24 cellular contexts compared by ENCODE assay signal in genomic region chr20:4524307-4524706, GRCh38.
A peak's percentile ranks its signal among the peaks of the same experiment; 100 is the strongest.
DNase-seq lines count a peak whose midpoint lies in the region; ATAC-seq, FAIRE-seq and TF ChIP-seq lines count a peak whose summit lies in the region.
"Had no signal": no experiment of that assay in that cellular context is flagged by ENCODE, and none has a peak within 500 bp of the region (broad histone marks: within the 10 kb centered on the region; RNA-seq: fewer than 3 reads in every experiment).

No MANE protein-coding gene starts in this region.

- H3K4me2 ChIP-seq in A549, result no peak overlapping the region
- no peak overlapping the region for H3K4me2 ChIP-seq in PC-9
- H3K4me2 ChIP-seq: BLaER1 treated with 17β-estradiol and CSF1 and Interleukin-3, amounts not matched to agents 10 nM and 100 nM had no signal

- intact Hi-C loops in PC-9 (cut with micrococcal nuclease; ENCODE audit: unreplicated experiment), result no loop called here

- peak; percentile 45 to 68; a peak in 2 of 6 replicates for ATAC-seq in A549
- no peak for ATAC-seq in GM18517 (IDR thresholded peaks at IDR 0.05; ENCODE audit: unreplicated experiment)
- no peak for ATAC-seq in HG02571 (IDR thresholded peaks at IDR 0.05; ENCODE audit: unreplicated experiment)

- no peak for TF ChIP-seq RAD21 in A549 (conservative IDR thresholded peaks at IDR 0.05 in 1 of 2, IDR thresholded peaks at IDR 0.05 in 1 of 2)

- no peaks in the 10 kb centered on the region for H3K27me3 ChIP-seq in AG04450 (ENCODE audit: control insufficient read depth, insufficient read depth, low read length)
- no peaks in the 10 kb centered on the region for H3K27me3 ChIP-seq in PC-9 (ENCODE audit: insufficient read depth, low read depth)
- no peaks in the 10 kb centered on the region for H3K27me3 ChIP-seq in endodermal cell (ENCODE audit: control insufficient read depth, insufficient read depth, low read length, poor library complexity, severe bottlenecking)
- H3K27me3 ChIP-seq in right atrium auricular region, result no peaks in the 10 kb centered on the region
- H3K27me3 ChIP-seq: BE2C; BLaER1 treated with 17β-estradiol and CSF1 and Interleukin-3, amounts not matched to agents 10 nM and 100 nM had no signal

- no peaks in the 10 kb centered on the region for H3F3A ChIP-seq in PC-9 (ENCODE audit: insufficient read depth, low read depth)

- POLR2A ChIA-PET in A549 (lab: Yijun Ruan, JAX) (no interaction called here), AG04450 (lab: Yijun Ruan, JAX) (no interaction called here), PC-9 (lab: Charles Lee; ENCODE audit: unreplicated experiment) (no interaction called here)

- H3K36me3 ChIP-seq in PC-9 (ENCODE audit: low read depth), result no peaks in the 10 kb centered on the region
- H3K36me3 ChIP-seq in endodermal cell (ENCODE audit: control insufficient read depth, insufficient read depth, low read length), result no peaks in the 10 kb centered on the region
- H3K36me3 ChIP-seq in right atrium auricular region, result no peaks in the 10 kb centered on the region
- H3K36me3 ChIP-seq: BE2C; BLaER1 treated with 17β-estradiol and CSF1 and Interleukin-3, amounts not matched to agents 10 nM and 100 nM; HAP-1 had no signal

- no peak for TF ChIP-seq EP300 in A549 (IDR thresholded peaks at IDR 0.05)

- peak; percentile 43 for FAIRE-seq in A549 (lab: Jason Lieb, UNC)
- FAIRE-seq: GM12891, GM18507, H54 had no signal

- CTCF ChIA-PET in A549 (lab: Yijun Ruan, JAX) (interaction anchor here (0.7 to 1.0 kb wide), 2 partner anchors 140 to 213 kb away, joined by 3 to 4 read pairs; no protein-coding TSS in a partner anchor), AG04450 (lab: Charles Lee) (no interaction called here), PC-9 (lab: Charles Lee) (no interaction called here)

- H3K4me3 ChIP-seq in A549 (no peak overlapping the region), AG04450 (ENCODE audit: low read depth, low read length) (no peak overlapping the region), PC-9 (no peak overlapping the region), endodermal cell (ENCODE audit: low read length) (no peak overlapping the region), right atrium auricular region (no peak overlapping the region)
- H3K4me3 ChIP-seq: BLaER1 treated with 17β-estradiol and CSF1 and Interleukin-3, amounts not matched to agents 10 nM and 100 nM; HAP-1 had no signal

- H3K9me3 Mint-ChIP-seq in endodermal cell, result no peaks in the 10 kb centered on the region

- peaks cover 16% of the 10 kb centered on the region; the same call in 1 of the 3 replicates for H3K9me3 ChIP-seq in A549
- H3K9me3 ChIP-seq in AG04450 (ENCODE audit: control insufficient read depth, insufficient read depth, low read length), result no peaks in the 10 kb centered on the region; the same call in 1 of the 2 replicates
- no peaks in the 10 kb centered on the region; the same call in 1 of the 2 replicates for H3K9me3 ChIP-seq in PC-9 (ENCODE audit: insufficient read depth, low read depth)
- no peaks in the 10 kb centered on the region for H3K9me3 ChIP-seq in endodermal cell (ENCODE audit: control insufficient read depth, low read length)
- H3K9me3 ChIP-seq in right atrium auricular region, result peaks cover 5 to 19% of the 10 kb centered on the region in 2 donors
- H3K9me3 ChIP-seq: BE2C, HAP-1 had no signal

- H3K27ac Mint-ChIP-seq in endodermal cell, result no peak overlapping the region
- H3K27ac Mint-ChIP-seq: CD14-positive monocyte; CD4-positive, alpha-beta T cell; CD8-positive, alpha-beta memory T cell had no signal

- no peak overlapping the region for H3K4me3 Mint-ChIP-seq in endodermal cell
- H3K4me3 Mint-ChIP-seq: CD14-positive monocyte; CD4-positive, alpha-beta T cell; CD8-positive, alpha-beta memory T cell had no signal

- no peaks in the 10 kb centered on the region for H3K79me2 ChIP-seq in PC-9 (ENCODE audit: low read depth)

- no peaks in the 10 kb centered on the region for H3K4me1 Mint-ChIP-seq in endodermal cell
- H3K4me1 Mint-ChIP-seq: CD14-positive monocyte; CD8-positive, alpha-beta memory T cell had no signal

- TF ChIP-seq CTCF in A549 (IDR thresholded peaks at IDR 0.05) (no peak), AG04450 (IDR thresholded peaks at IDR 0.05; ENCODE audit: low read depth, low read length) (0 out of 2 replicates have a peak, but pooled peaks have one; percentile 6), PC-9 (conservative IDR thresholded peaks at IDR 0.05) (0 out of 2 replicates have a peak, but pooled peaks have one; percentile 25), endodermal cell (conservative IDR thresholded peaks at IDR 0.05) (peak; percentile 25), right atrium auricular region (IDR thresholded peaks at IDR 0.05) (no peak)

- H3K9ac ChIP-seq in endodermal cell (ENCODE audit: extremely low read depth, low read length, poor library complexity, severe bottlenecking), result no peak overlapping the region
- H3K9ac ChIP-seq: BLaER1 treated with 17β-estradiol and CSF1 and Interleukin-3, amounts not matched to agents 10 nM and 100 nM had no signal

- H4K20me1 ChIP-seq in PC-9 (ENCODE audit: insufficient read depth), result no peaks in the 10 kb centered on the region
- H4K20me1 ChIP-seq: BLaER1 treated with 17β-estradiol and CSF1 and Interleukin-3, amounts not matched to agents 10 nM and 100 nM had no signal

- H3K9me2 ChIP-seq in PC-9 (ENCODE audit: insufficient read depth), result no peaks in the 10 kb centered on the region

- H3K27ac ChIP-seq in A549 (no peak overlapping the region), AG04450 (ENCODE audit: low read depth, low read length) (no peak overlapping the region), PC-9 (no peak overlapping the region), endodermal cell (ENCODE audit: low read depth, low read length) (no peak overlapping the region), right atrium auricular region (no peak overlapping the region)
- H3K27ac ChIP-seq: BLaER1 treated with 17β-estradiol and CSF1 and Interleukin-3, amounts not matched to agents 10 nM and 100 nM had no signal

- no peaks in the 10 kb centered on the region for H3K27me3 Mint-ChIP-seq in endodermal cell (ENCODE audit: insufficient read depth)

- H3K4me1 ChIP-seq in A549, result no peaks in the 10 kb centered on the region
- H3K4me1 ChIP-seq in PC-9 (replicated peaks; ENCODE audit: insufficient read depth), result no peaks in the 10 kb centered on the region
- no peaks in the 10 kb centered on the region for H3K4me1 ChIP-seq in endodermal cell (ENCODE audit: control insufficient read depth, insufficient read depth, low read length)
- H3K4me1 ChIP-seq in right atrium auricular region, result no peaks in the 10 kb centered on the region
- H3K4me1 ChIP-seq: BE2C; BLaER1 treated with 17β-estradiol and CSF1 and Interleukin-3, amounts not matched to agents 10 nM and 100 nM; HAP-1 had no signal

- no TSS peak for BruUV-seq in PC-9 (replicated peaks; lab: Mats Ljungman, UMichigan)

- no peak overlapping the region for H2AFZ ChIP-seq in PC-9

- 85% methylated on average over 3 of the region's 3 CpGs for WGBS in A549 (ENCODE audit: missing lambda C conversion rate)
- WGBS in endodermal cell (ENCODE audit: insufficient coverage in 1 of 2, insufficient read length in 1 of 2), 2 experiments, result 100% methylated on average over 1 of the region's 3 CpGs; no CpG with 5 or more reads in 1 of the 2 experiments

- DNase-seq in A549 (ENCODE audit: low read depth in 1 of 2, low spot score in 1 of 2), result no peak
- no peak for DNase-seq in AG04450 (ENCODE audit: low read depth, low spot score)
- DNase-seq in PC-9, result no peak
- DNase-seq in endodermal cell, result no peak
- DNase-seq in right atrium auricular region (ENCODE audit: low spot score), result no peak
- DNase-seq in NCI-H2171 treated with DMSO at 0.1 percent for 48 hours (lab: John Stamatoyannopoulos, UW), result no peak
- DNase-seq: AML-193; BE2C; Calu3; CD4-positive, alpha-beta T cell; CD8-positive, alpha-beta memory T cell; COR-L47; DMS53; DMS79 treated with DMSO at 0.1 percent for 48 hours; GF-D8; GOT3 had no signal

- H3K36me3 Mint-ChIP-seq in endodermal cell (ENCODE audit: low read depth), result no peaks in the 10 kb centered on the region
- H3K36me3 Mint-ChIP-seq: CD14-positive monocyte; CD8-positive, alpha-beta memory T cell had no signal

- no peak for TF ChIP-seq POLR2A in A549 (IDR thresholded peaks at IDR 0.05; ENCODE audit: low read length)

TF ChIP-seq in A549, 52 proteins besides CTCF, POLR2A, EP300 and RAD21:
- TF ChIP-seq TP53 (CRISPR knock-in tag; IDR thresholded peaks at IDR 0.05), result no peak
- TF ChIP-seq CBX2 (IDR thresholded peaks at IDR 0.05; ENCODE audit: borderline replicate concordance, low read depth), result no peak
- TF ChIP-seq CEBPB (IDR thresholded peaks at IDR 0.05), result no peak
- no peak for TF ChIP-seq POLR2AphosphoS2 (conservative IDR thresholded peaks at IDR 0.05; ENCODE audit: low read length)
- TF ChIP-seq RNF2 (IDR thresholded peaks at IDR 0.05; ENCODE audit: borderline replicate concordance, low read depth), result no peak
- TF ChIP-seq PHF8 (IDR thresholded peaks at IDR 0.05; ENCODE audit: borderline replicate concordance, low read depth), result no peak
- TF ChIP-seq NR3C1 (IDR thresholded peaks at IDR 0.05), result no peak
- TF ChIP-seq, protein P1, sequence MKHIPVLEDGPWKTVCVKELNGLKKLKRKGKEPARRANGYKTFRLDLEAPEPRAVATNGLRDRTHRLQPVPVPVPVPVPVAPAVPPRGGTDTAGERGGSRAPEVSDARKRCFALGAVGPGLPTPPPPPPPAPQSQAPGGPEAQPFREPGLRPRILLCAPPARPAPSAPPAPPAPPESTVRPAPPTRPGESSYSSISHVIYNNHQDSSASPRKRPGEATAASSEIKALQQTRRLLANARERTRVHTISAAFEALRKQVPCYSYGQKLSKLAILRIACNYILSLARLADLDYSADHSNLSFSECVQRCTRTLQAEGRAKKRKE (CRISPR knock-in tag; IDR thresholded peaks at IDR 0.05; ENCODE audit: low read depth), result no peak
- TF ChIP-seq KDM1A (IDR thresholded peaks at IDR 0.05; ENCODE audit: low read depth), result no peak
- no peak for TF ChIP-seq HMGXB4 (CRISPR knock-in tag; IDR thresholded peaks at IDR 0.05; ENCODE audit: borderline replicate concordance)
- TF ChIP-seq ZSCAN20 (CRISPR knock-in tag; IDR thresholded peaks at IDR 0.05), result no peak

Comparison
In these comparisons a context has a peak if more than half of its experiments do, and no peak if none do; other contexts are left out.
1. ATAC-seq: peak in A549 (2 of 2); none in GM18517 (single experiment) and HG02571 (single experiment).
2. CTCF ChIP-seq: peak in AG04450 (single experiment), PC-9 (single experiment) and endodermal cell (single experiment); none in A549 (single experiment) and right atrium auricular region (0 of 2).